1 cellular context compared by ENCODE assay signal in the genomic region with DNA sequence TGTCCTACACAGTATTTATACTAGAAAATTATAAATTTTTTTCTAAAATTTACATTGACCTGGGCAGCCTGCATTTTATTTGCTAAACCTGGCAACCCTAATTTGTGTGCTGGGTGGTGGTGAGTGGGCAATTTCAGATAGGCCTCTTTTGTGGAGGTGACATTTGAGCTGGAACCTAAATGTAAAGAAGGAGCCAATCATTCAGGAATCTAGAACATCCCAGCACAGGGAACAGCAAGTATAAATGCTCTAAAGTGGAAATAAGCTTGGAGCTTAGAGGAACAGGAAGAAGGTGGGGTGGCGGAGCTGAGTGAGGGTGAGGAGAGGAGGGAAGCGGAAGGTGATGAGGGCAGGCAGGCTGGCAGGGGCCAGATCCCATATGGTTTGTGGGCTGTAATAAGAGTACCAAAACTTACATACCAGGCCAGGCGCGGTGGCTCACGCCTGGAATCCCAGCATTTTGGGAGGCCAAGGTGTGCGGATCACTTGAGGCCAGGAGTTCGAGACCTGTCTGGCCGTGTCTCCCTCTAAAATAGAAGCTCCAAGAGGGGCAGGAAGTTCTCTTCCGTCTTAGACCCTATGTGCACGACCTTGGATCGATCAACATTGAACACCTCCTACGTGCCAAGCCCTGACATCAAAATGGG.
A peak's percentile ranks its signal among the peaks of the same experiment; 100 is the strongest.
TF ChIP-seq lines count a peak whose summit lies in the region.

No MANE protein-coding gene starts in this region.

TF ChIP-seq in K562, 482 proteins besides CTCF, POLR2A, EP300 and RAD21 (continued from another document):
- TF ChIP-seq ZNF592 (IDR thresholded peaks at IDR 0.05), result peak; percentile 40; the same call in 1 of the 2 replicates
- TF ChIP-seq HMGXB4 (CRISPR knock-in tag; IDR thresholded peaks at IDR 0.05), result 0 out of 2 replicates have a peak, but pooled peaks have one; percentile 9
- no peak for TF ChIP-seq C11orf30 (IDR thresholded peaks at IDR 0.05; ENCODE audit: low read depth)
- TF ChIP-seq, protein P1, sequence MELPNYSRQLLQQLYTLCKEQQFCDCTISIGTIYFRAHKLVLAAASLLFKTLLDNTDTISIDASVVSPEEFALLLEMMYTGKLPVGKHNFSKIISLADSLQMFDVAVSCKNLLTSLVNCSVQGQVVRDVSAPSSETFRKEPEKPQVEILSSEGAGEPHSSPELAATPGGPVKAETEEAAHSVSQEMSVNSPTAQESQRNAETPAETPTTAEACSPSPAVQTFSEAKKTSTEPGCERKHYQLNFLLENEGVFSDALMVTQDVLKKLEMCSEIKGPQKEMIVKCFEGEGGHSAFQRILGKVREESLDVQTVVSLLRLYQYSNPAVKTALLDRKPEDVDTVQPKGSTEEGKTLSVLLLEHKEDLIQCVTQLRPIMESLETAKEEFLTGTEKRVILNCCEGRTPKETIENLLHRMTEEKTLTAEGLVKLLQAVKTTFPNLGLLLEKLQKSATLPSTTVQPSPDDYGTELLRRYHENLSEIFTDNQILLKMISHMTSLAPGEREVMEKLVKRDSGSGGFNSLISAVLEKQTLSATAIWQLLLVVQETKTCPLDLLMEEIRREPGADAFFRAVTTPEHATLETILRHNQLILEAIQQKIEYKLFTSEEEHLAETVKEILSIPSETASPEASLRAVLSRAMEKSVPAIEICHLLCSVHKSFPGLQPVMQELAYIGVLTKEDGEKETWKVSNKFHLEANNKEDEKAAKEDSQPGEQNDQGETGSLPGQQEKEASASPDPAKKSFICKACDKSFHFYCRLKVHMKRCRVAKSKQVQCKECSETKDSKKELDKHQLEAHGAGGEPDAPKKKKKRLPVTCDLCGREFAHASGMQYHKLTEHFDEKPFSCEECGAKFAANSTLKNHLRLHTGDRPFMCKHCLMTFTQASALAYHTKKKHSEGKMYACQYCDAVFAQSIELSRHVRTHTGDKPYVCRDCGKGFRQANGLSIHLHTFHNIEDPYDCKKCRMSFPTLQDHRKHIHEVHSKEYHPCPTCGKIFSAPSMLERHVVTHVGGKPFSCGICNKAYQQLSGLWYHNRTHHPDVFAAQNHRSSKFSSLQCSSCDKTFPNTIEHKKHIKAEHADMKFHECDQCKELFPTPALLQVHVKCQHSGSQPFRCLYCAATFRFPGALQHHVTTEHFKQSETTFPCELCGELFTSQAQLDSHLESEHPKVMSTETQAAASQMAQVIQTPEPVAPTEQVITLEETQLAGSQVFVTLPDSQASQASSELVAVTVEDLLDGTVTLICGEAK (IDR thresholded peaks at IDR 0.05), result peak; percentile 22; the same call in 1 of the 2 replicates
- TF ChIP-seq, protein P1 (CRISPR knock-in tag; IDR thresholded peaks at IDR 0.05), result no peak
- TF ChIP-seq, protein P2, sequence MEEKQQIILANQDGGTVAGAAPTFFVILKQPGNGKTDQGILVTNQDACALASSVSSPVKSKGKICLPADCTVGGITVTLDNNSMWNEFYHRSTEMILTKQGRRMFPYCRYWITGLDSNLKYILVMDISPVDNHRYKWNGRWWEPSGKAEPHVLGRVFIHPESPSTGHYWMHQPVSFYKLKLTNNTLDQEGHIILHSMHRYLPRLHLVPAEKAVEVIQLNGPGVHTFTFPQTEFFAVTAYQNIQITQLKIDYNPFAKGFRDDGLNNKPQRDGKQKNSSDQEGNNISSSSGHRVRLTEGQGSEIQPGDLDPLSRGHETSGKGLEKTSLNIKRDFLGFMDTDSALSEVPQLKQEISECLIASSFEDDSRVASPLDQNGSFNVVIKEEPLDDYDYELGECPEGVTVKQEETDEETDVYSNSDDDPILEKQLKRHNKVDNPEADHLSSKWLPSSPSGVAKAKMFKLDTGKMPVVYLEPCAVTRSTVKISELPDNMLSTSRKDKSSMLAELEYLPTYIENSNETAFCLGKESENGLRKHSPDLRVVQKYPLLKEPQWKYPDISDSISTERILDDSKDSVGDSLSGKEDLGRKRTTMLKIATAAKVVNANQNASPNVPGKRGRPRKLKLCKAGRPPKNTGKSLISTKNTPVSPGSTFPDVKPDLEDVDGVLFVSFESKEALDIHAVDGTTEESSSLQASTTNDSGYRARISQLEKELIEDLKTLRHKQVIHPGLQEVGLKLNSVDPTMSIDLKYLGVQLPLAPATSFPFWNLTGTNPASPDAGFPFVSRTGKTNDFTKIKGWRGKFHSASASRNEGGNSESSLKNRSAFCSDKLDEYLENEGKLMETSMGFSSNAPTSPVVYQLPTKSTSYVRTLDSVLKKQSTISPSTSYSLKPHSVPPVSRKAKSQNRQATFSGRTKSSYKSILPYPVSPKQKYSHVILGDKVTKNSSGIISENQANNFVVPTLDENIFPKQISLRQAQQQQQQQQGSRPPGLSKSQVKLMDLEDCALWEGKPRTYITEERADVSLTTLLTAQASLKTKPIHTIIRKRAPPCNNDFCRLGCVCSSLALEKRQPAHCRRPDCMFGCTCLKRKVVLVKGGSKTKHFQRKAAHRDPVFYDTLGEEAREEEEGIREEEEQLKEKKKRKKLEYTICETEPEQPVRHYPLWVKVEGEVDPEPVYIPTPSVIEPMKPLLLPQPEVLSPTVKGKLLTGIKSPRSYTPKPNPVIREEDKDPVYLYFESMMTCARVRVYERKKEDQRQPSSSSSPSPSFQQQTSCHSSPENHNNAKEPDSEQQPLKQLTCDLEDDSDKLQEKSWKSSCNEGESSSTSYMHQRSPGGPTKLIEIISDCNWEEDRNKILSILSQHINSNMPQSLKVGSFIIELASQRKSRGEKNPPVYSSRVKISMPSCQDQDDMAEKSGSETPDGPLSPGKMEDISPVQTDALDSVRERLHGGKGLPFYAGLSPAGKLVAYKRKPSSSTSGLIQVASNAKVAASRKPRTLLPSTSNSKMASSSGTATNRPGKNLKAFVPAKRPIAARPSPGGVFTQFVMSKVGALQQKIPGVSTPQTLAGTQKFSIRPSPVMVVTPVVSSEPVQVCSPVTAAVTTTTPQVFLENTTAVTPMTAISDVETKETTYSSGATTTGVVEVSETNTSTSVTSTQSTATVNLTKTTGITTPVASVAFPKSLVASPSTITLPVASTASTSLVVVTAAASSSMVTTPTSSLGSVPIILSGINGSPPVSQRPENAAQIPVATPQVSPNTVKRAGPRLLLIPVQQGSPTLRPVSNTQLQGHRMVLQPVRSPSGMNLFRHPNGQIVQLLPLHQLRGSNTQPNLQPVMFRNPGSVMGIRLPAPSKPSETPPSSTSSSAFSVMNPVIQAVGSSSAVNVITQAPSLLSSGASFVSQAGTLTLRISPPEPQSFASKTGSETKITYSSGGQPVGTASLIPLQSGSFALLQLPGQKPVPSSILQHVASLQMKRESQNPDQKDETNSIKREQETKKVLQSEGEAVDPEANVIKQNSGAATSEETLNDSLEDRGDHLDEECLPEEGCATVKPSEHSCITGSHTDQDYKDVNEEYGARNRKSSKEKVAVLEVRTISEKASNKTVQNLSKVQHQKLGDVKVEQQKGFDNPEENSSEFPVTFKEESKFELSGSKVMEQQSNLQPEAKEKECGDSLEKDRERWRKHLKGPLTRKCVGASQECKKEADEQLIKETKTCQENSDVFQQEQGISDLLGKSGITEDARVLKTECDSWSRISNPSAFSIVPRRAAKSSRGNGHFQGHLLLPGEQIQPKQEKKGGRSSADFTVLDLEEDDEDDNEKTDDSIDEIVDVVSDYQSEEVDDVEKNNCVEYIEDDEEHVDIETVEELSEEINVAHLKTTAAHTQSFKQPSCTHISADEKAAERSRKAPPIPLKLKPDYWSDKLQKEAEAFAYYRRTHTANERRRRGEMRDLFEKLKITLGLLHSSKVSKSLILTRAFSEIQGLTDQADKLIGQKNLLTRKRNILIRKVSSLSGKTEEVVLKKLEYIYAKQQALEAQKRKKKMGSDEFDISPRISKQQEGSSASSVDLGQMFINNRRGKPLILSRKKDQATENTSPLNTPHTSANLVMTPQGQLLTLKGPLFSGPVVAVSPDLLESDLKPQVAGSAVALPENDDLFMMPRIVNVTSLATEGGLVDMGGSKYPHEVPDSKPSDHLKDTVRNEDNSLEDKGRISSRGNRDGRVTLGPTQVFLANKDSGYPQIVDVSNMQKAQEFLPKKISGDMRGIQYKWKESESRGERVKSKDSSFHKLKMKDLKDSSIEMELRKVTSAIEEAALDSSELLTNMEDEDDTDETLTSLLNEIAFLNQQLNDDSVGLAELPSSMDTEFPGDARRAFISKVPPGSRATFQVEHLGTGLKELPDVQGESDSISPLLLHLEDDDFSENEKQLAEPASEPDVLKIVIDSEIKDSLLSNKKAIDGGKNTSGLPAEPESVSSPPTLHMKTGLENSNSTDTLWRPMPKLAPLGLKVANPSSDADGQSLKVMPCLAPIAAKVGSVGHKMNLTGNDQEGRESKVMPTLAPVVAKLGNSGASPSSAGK (IDR thresholded peaks at IDR 0.05), result peak; percentile 62; the same call in 1 of the 2 replicates
